ENCODE assay signal across 8 cellular contexts in genomic region chr1:40532062-40532389, GRCh38. TPM values are rescaled to one million over a fixed set of nuclear protein-coding genes. Genes with fewer than 3 reads are reported as not detected.
DNase-seq lines count a peak whose midpoint lies in the region; ATAC-seq and TF ChIP-seq lines count a peak whose summit lies in the region.

No MANE protein-coding gene starts in this region.

- no peaks in the 10 kb centered on the region for H3K27me3 Mint-ChIP-seq in mesothelial cell of epicardium (ENCODE audit: low read depth)

- no peaks in the 10 kb centered on the region for H3K27me3 ChIP-seq in body of pancreas

- H3K4me1 ChIP-seq in HEK293 (ENCODE audit: control insufficient read depth, insufficient read depth, low read length) = no peaks in the 10 kb centered on the region
- H3K4me1 ChIP-seq in body of pancreas = peaks cover 24% of the 10 kb centered on the region

- peak overlapping the region; percentile 78 for H3K27ac ChIP-seq in 22Rv1
- peak overlapping the region; percentile 38; the same call in 1 of the 2 replicates for H3K27ac ChIP-seq in HEK293 (ENCODE audit: extremely low read depth, low read depth, low read length)
- H3K27ac ChIP-seq in body of pancreas = peak overlapping the region; percentile 79 to 92 (median 85)

- H3K4me3 ChIP-seq in HEK293 (ENCODE audit: low read depth, low read length) (peak overlapping the region; percentile 66), body of pancreas (peak overlapping the region; percentile 31 to 55)

- POLR2A ChIA-PET in HEK293 (lab: Yijun Ruan, JAX) = interaction anchor here (0.6 to 2.4 kb wide), 11 partner anchors 20 to 447 kb away, joined by 3 to 17 read pairs (median 4); partner anchors contain the start of genes CTPS1, EXO5, NFYC and ZFP69

- peaks cover 8% of the 10 kb centered on the region for H3K36me3 Mint-ChIP-seq in mesothelial cell of epicardium

- TF ChIP-seq CTCF in 22Rv1 (IDR thresholded peaks at IDR 0.05) (no peak), HEK293 (tag by site-specific recombination; IDR thresholded peaks at IDR 0.05) (no peak), body of pancreas (IDR thresholded peaks at IDR 0.05) (no peak), mesothelial cell of epicardium (IDR thresholded peaks at IDR 0.05; ENCODE audit: unreplicated experiment) (no peak)

- CTCF ChIA-PET in HEK293 (lab: Yijun Ruan, JAX) = interaction anchor here (0.6 to 1.8 kb wide), 29 partner anchors 9 to 1525 kb away, joined by 3 to 16 read pairs (median 4); partner anchors contain the start of genes EXO5, PPT1 and ZFP69B

- 0 to 1% methylated on average over 3 of the region's 3 CpGs for WGBS in body of pancreas, 2 donors

- peak overlapping the region; percentile 96 for H3K4me3 Mint-ChIP-seq in mesothelial cell of epicardium

- H3K27ac Mint-ChIP-seq in mesothelial cell of epicardium = peak overlapping the region; percentile 98

- intact Hi-C loops in body of pancreas (cut with DNase I) = no loop called here

- ATAC-seq in body of pancreas = no peak
- no peak for ATAC-seq in GM18511 (IDR thresholded peaks at IDR 0.05; ENCODE audit: unreplicated experiment)

- no peak for TF ChIP-seq POLR2A in body of pancreas (IDR thresholded peaks at IDR 0.05)

- H3K36me3 ChIP-seq in HEK293 (ENCODE audit: control insufficient read depth in 2 of 2, insufficient read depth in 1 of 2, low read length in 2 of 2) = peaks cover 4 to 13% of the 10 kb centered on the region in 2 experiments; a peak in 2 of 3 replicates
- H3K36me3 ChIP-seq in body of pancreas (replicated peaks in 1 of 2; ENCODE audit: insufficient read depth in 1 of 2, low read depth in 2 of 2) = no peaks in the 10 kb centered on the region

- H3K9me3 Mint-ChIP-seq in mesothelial cell of epicardium = peaks cover 23% of the 10 kb centered on the region

- no peak for DNase-seq in body of pancreas
- DNase-seq in mesothelial cell of epicardium (ENCODE audit: low spot score in 2 of 2, unreplicated experiment in 2 of 2) = no peak
- no peak for DNase-seq in NCI-H1694 (lab: John Stamatoyannopoulos, UW)
- no peak for DNase-seq in DMS114 treated with DMSO at 0.1 percent for 48 hours (lab: John Stamatoyannopoulos, UW; ENCODE audit: unreplicated experiment)
- no peak for DNase-seq in OCI-M2 (lab: John Stamatoyannopoulos, UW; ENCODE audit: unreplicated experiment)

- H3K9me3 ChIP-seq in HEK293 (ENCODE audit: control insufficient read depth, insufficient read depth, low read depth, low read length) (no peaks in the 10 kb centered on the region), body of pancreas (no peaks in the 10 kb centered on the region)

- H3K4me1 Mint-ChIP-seq in mesothelial cell of epicardium = peaks cover 22% of the 10 kb centered on the region

TF ChIP-seq in HEK293, 187 proteins besides CTCF, POLR2A, EP300 and RAD21 (continues in another document):
- TF ChIP-seq ZNF10 (tag by site-specific recombination; IDR thresholded peaks at IDR 0.05) = no peak
- TF ChIP-seq ZNF596 (tag by site-specific recombination; IDR thresholded peaks at IDR 0.05) = no peak
- TF ChIP-seq, protein P1, sequence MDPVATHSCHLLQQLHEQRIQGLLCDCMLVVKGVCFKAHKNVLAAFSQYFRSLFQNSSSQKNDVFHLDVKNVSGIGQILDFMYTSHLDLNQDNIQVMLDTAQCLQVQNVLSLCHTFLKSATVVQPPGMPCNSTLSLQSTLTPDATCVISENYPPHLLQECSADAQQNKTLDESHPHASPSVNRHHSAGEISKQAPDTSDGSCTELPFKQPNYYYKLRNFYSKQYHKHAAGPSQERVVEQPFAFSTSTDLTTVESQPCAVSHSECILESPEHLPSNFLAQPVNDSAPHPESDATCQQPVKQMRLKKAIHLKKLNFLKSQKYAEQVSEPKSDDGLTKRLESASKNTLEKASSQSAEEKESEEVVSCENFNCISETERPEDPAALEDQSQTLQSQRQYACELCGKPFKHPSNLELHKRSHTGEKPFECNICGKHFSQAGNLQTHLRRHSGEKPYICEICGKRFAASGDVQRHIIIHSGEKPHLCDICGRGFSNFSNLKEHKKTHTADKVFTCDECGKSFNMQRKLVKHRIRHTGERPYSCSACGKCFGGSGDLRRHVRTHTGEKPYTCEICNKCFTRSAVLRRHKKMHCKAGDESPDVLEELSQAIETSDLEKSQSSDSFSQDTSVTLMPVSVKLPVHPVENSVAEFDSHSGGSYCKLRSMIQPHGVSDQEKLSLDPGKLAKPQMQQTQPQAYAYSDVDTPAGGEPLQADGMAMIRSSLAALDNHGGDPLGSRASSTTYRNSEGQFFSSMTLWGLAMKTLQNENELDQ (tag by site-specific recombination; IDR thresholded peaks at IDR 0.05; ENCODE audit: low read depth) = no peak
- no peak for TF ChIP-seq WT1 (tag by site-specific recombination; IDR thresholded peaks at IDR 0.05)
- TF ChIP-seq PRDM4 (tag by site-specific recombination; IDR thresholded peaks at IDR 0.05) = 0 out of 2 replicates have a peak, but pooled peaks have one; percentile 30
- no peak for TF ChIP-seq ZNF223 (tag by site-specific recombination; IDR thresholded peaks at IDR 0.05)
- no peak for TF ChIP-seq ZNF600 (tag by site-specific recombination; IDR thresholded peaks at IDR 0.05)
- TF ChIP-seq, protein P2, sequence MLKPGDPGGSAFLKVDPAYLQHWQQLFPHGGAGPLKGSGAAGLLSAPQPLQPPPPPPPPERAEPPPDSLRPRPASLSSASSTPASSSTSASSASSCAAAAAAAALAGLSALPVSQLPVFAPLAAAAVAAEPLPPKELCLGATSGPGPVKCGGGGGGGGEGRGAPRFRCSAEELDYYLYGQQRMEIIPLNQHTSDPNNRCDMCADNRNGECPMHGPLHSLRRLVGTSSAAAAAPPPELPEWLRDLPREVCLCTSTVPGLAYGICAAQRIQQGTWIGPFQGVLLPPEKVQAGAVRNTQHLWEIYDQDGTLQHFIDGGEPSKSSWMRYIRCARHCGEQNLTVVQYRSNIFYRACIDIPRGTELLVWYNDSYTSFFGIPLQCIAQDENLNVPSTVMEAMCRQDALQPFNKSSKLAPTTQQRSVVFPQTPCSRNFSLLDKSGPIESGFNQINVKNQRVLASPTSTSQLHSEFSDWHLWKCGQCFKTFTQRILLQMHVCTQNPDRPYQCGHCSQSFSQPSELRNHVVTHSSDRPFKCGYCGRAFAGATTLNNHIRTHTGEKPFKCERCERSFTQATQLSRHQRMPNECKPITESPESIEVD (tag by site-specific recombination; IDR thresholded peaks at IDR 0.05) = no peak
- no peak for TF ChIP-seq ZFP41 (tag by site-specific recombination; IDR thresholded peaks at IDR 0.05; ENCODE audit: borderline replicate concordance)
- TF ChIP-seq, protein P3, sequence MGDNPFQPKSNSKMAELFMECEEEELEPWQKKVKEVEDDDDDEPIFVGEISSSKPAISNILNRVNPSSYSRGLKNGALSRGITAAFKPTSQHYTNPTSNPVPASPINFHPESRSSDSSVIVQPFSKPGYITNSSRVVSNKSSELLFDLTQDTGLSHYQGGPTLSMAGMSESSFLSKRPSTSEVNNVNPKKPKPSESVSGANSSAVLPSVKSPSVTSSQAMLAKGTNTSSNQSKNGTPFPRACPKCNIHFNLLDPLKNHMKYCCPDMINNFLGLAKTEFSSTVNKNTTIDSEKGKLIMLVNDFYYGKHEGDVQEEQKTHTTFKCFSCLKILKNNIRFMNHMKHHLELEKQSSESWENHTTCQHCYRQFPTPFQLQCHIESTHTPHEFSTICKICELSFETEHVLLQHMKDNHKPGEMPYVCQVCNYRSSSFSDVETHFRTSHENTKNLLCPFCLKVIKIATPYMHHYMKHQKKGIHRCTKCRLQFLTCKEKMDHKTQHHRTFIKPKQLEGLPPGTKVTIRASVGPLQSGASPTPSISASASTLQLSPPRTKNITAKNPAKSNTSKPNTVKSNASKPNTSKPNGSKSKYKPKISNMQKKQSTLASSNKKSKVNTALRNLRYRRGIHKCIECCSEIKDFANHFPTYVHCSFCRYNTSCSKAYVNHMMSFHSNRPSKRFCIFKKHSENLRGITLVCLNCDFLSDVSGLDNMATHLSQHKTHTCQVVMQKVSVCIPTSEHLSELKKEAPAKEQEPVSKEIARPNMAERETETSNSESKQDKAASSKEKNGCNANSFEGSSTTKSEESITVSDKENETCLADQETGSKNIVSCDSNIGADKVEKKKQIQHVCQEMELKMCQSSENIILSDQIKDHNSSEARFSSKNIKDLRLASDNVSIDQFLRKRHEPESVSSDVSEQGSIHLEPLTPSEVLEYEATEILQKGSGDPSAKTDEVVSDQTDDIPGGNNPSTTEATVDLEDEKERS (tag by site-specific recombination; IDR thresholded peaks at IDR 0.05) = no peak

RNA-seq across cellular contexts. Expression of gene ZNF684, which starts 0.6 kb away (rescaled TPM):
- total RNA-seq in body of pancreas (10 to 100 TPM in 1 of 2 donors, 1 to 10 TPM in 1; 3.1 to 17.1 TPM), mesothelial cell of epicardium (2.9 to 6.0 TPM (median 4.7 TPM) in 3 replicates)

RNA-seq across cellular contexts. Expression of gene EXO5, which starts 23.5 kb away (rescaled TPM):
- total RNA-seq in body of pancreas = 10 to 100 TPM in 1 of 2 donors, 1 to 10 TPM in 1; 5.2 to 12.9 TPM
- total RNA-seq in mesothelial cell of epicardium = 15.9 to 16.6 TPM (median 16.5 TPM) in 3 replicates

RNA-seq across cellular contexts. Expression of gene ZFP69, which starts 54.9 kb away (rescaled TPM):
- total RNA-seq in body of pancreas = 1 to 10 TPM in 1 of 2 donors, under 1 TPM in 1; 0.66 to 1.3 TPM
- total RNA-seq in mesothelial cell of epicardium = 4.3 to 4.7 TPM (median 4.4 TPM) in 3 replicates
